In the genomic region with DNA sequence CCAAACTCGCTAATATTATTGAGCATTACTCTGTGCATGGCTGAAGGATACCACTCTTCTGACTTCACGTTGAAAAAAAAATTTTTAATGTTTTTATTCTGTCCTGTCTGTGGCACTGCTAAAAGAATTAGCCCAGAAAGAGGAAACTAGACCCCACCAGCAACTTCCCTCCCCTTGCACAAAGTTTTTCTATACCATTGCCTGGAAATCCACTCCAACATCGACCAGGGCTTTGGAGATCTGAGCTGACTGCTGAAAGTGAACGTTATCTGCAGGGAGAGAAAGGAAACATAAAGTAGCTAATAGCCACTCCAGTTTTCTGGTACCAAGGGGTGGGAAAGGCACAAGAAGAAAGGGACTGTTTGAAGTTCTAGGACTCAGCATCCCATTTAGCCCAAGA, we compare ENCODE assay signal across 2 cellular contexts.
TF ChIP-seq lines count a peak whose summit lies in the region.

No MANE protein-coding gene starts in this region.

TF ChIP-seq in SK-N-SH, 30 proteins besides CTCF, POLR2A, EP300 and RAD21:
- TF ChIP-seq POLR2AphosphoS5 (IDR thresholded peaks at IDR 0.05; ENCODE audit: low read depth, low read length), result no peak
- no peak for TF ChIP-seq ZBTB33 (IDR thresholded peaks at IDR 0.05; ENCODE audit: borderline replicate concordance, low read depth)
- TF ChIP-seq FOSL2 (IDR thresholded peaks at IDR 0.05; ENCODE audit: borderline replicate concordance, low read depth), result no peak
- no peak for TF ChIP-seq SMC3 (IDR thresholded peaks at IDR 0.05; ENCODE audit: low read depth, low read length)
- no peak for TF ChIP-seq MEF2A (IDR thresholded peaks at IDR 0.05; ENCODE audit: borderline replicate concordance, low read depth)
- TF ChIP-seq, protein P1, sequence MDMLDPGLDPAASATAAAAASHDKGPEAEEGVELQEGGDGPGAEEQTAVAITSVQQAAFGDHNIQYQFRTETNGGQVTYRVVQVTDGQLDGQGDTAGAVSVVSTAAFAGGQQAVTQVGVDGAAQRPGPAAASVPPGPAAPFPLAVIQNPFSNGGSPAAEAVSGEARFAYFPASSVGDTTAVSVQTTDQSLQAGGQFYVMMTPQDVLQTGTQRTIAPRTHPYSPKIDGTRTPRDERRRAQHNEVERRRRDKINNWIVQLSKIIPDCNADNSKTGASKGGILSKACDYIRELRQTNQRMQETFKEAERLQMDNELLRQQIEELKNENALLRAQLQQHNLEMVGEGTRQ (IDR thresholded peaks at IDR 0.05; ENCODE audit: borderline replicate concordance, low read depth, low read length), result no peak
- no peak for TF ChIP-seq FOXJ3 (CRISPR knock-in tag; IDR thresholded peaks at IDR 0.05)
- TF ChIP-seq, protein P2, sequence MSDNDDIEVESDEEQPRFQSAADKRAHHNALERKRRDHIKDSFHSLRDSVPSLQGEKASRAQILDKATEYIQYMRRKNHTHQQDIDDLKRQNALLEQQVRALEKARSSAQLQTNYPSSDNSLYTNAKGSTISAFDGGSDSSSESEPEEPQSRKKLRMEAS (IDR thresholded peaks at IDR 0.05; ENCODE audit: low read depth), result no peak
- TF ChIP-seq GATA2 (CRISPR knock-in tag; IDR thresholded peaks at IDR 0.05), result no peak
- no peak for TF ChIP-seq JUND (IDR thresholded peaks at IDR 0.05)

TF ChIP-seq in GM12878, 131 proteins besides CTCF, POLR2A, EP300 and RAD21:
- TF ChIP-seq, protein P3, sequence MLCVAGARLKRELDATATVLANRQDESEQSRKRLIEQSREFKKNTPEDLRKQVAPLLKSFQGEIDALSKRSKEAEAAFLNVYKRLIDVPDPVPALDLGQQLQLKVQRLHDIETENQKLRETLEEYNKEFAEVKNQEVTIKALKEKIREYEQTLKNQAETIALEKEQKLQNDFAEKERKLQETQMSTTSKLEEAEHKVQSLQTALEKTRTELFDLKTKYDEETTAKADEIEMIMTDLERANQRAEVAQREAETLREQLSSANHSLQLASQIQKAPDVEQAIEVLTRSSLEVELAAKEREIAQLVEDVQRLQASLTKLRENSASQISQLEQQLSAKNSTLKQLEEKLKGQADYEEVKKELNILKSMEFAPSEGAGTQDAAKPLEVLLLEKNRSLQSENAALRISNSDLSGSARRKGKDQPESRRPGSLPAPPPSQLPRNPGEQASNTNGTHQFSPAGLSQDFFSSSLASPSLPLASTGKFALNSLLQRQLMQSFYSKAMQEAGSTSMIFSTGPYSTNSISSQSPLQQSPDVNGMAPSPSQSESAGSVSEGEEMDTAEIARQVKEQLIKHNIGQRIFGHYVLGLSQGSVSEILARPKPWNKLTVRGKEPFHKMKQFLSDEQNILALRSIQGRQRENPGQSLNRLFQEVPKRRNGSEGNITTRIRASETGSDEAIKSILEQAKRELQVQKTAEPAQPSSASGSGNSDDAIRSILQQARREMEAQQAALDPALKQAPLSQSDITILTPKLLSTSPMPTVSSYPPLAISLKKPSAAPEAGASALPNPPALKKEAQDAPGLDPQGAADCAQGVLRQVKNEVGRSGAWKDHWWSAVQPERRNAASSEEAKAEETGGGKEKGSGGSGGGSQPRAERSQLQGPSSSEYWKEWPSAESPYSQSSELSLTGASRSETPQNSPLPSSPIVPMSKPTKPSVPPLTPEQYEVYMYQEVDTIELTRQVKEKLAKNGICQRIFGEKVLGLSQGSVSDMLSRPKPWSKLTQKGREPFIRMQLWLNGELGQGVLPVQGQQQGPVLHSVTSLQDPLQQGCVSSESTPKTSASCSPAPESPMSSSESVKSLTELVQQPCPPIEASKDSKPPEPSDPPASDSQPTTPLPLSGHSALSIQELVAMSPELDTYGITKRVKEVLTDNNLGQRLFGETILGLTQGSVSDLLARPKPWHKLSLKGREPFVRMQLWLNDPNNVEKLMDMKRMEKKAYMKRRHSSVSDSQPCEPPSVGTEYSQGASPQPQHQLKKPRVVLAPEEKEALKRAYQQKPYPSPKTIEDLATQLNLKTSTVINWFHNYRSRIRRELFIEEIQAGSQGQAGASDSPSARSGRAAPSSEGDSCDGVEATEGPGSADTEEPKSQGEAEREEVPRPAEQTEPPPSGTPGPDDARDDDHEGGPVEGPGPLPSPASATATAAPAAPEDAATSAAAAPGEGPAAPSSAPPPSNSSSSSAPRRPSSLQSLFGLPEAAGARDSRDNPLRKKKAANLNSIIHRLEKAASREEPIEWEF (IDR thresholded peaks at IDR 0.05; ENCODE audit: insufficient replicate concordance, low read depth, low read length), result no peak
- TF ChIP-seq ZNF687 (IDR thresholded peaks at IDR 0.05), result no peak
- no peak for TF ChIP-seq EZH2 (IDR thresholded peaks at IDR 0.05; ENCODE audit: borderline replicate concordance, control insufficient read depth, low read depth, low read length)
- TF ChIP-seq ETV6 (conservative IDR thresholded peaks at IDR 0.05 in 1 of 2, IDR thresholded peaks at IDR 0.05 in 1 of 2; ENCODE audit: borderline replicate concordance in 1 of 2, low read depth in 1 of 2), result no peak
- no peak for TF ChIP-seq SMAD5 (IDR thresholded peaks at IDR 0.05; ENCODE audit: low read depth)
- TF ChIP-seq ZNF592 (IDR thresholded peaks at IDR 0.05), result no peak
- TF ChIP-seq ZNF274 (IDR thresholded peaks at IDR 0.05; ENCODE audit: insufficient read depth, insufficient read length), result no peak
- no peak for TF ChIP-seq YBX1 (IDR thresholded peaks at IDR 0.05)
- no peak for TF ChIP-seq FOS (IDR thresholded peaks at IDR 0.05; ENCODE audit: borderline replicate concordance, extremely low read depth, insufficient read length)
- no peak for TF ChIP-seq CEBPB (IDR thresholded peaks at IDR 0.05; ENCODE audit: borderline replicate concordance in 1 of 2, low read depth in 2 of 2, low read length in 2 of 2)
- TF ChIP-seq SPI1 (IDR thresholded peaks at IDR 0.05; ENCODE audit: borderline replicate concordance, insufficient read depth, low read depth, low read length), result no peak
